In genomic region chr10:100986952-100987684, GRCh38 we compare ENCODE assay signal across 8 cellular contexts. TPM values are rescaled to one million over a fixed set of nuclear protein-coding genes. Genes with fewer than 3 reads are reported as not detected.
DNase-seq lines count a peak whose midpoint lies in the region; ATAC-seq, FAIRE-seq and TF ChIP-seq lines count a peak whose summit lies in the region.

Gene MRPL43, minus strand, starts transcription at chr10:100987497. Its CDS starts 54 bp downstream, at chr10:100987443.
Gene TWNK, plus strand, starts transcription at chr10:100987543. Its CDS starts 668 bp downstream, at chr10:100988211.

- CTCF ChIA-PET in WTC11 (lab: Charles Lee), result interaction anchor here (0.8 to 4.5 kb wide), 10 partner anchors 10 to 109 kb away, joined by 3 to 28 read pairs (median 5); partner anchors contain the start of genes PDZD7, SEMA4G, SFXN3 and SLF2

- peak; percentile 80 for DNase-seq in 8988T
- DNase-seq in NCI-H2171 (lab: John Stamatoyannopoulos, UW), result peak; percentile 51
- peak; percentile 88 for DNase-seq in WTC11 (ENCODE audit: low spot score)
- peak; percentile 67 for DNase-seq in bronchial epithelial cell (ENCODE audit: low read depth)
- DNase-seq in immature natural killer cell, result peak; percentile 80 to 83 (median 81)
- peak; percentile 84 for DNase-seq in small intestine

- FAIRE-seq in bronchial epithelial cell (lab: Jason Lieb, UNC) (no peak), small intestine (lab: Jason Lieb, UNC) (no peak)

- POLR2A ChIA-PET in WTC11 (lab: Charles Lee), result interaction anchor here (1.3 kb wide), 1 partner anchor 10 kb away, joined by 5 read pairs; no protein-coding TSS in a partner anchor

- H3K27me3 ChIP-seq in bronchial epithelial cell (ENCODE audit: control insufficient read depth, insufficient read depth, low read length), result no peaks in the 10 kb centered on the region
- no peaks in the 10 kb centered on the region for H3K27me3 ChIP-seq in small intestine (ENCODE audit: control insufficient read depth in 2 of 2, insufficient read depth in 2 of 2, low read length in 2 of 2)

- ATAC-seq in GM18511 (IDR thresholded peaks at IDR 0.05; ENCODE audit: unreplicated experiment) (peak; percentile 89), HG02981 (IDR thresholded peaks at IDR 0.05; ENCODE audit: unreplicated experiment) (peak; percentile 75), WTC11 (peak; percentile 86)

- H3K27me3 Mint-ChIP-seq in WTC11 (ENCODE audit: low read depth), result no peaks in the 10 kb centered on the region
- peaks cover 0 to 7% (median 3%) of the 10 kb centered on the region in 3 donors for H3K27me3 Mint-ChIP-seq in immature natural killer cell (ENCODE audit: low read depth in 3 of 3)

- H3K4me3 ChIP-seq in bronchial epithelial cell (ENCODE audit: low read depth, low read length) (peak within 1 kb of the TSS; percentile 89), small intestine (ENCODE audit: low read depth in 1 of 2, low read length in 2 of 2) (peak within 1 kb of the TSS; percentile 80 to 92)

- H3K9me3 ChIP-seq in small intestine (ENCODE audit: control insufficient read depth, low read depth), result no peaks in the 10 kb centered on the region

- H3K4me1 ChIP-seq in small intestine (ENCODE audit: control insufficient read depth in 2 of 2, insufficient read depth in 1 of 2, low read depth in 1 of 2, low read length in 1 of 2), result peaks cover 3 to 5% of the 10 kb centered on the region in 2 donors

- no peaks in the 10 kb centered on the region for H3K9me3 Mint-ChIP-seq in WTC11
- H3K9me3 Mint-ChIP-seq in immature natural killer cell, result no peaks in the 10 kb centered on the region

- H3K36me3 ChIP-seq in bronchial epithelial cell (ENCODE audit: control insufficient read depth, insufficient read depth, low read length) (peaks cover 21% of the 10 kb centered on the region), small intestine (ENCODE audit: control insufficient read depth in 2 of 2, insufficient read depth in 2 of 2, low read length in 2 of 2) (peaks cover 2 to 4% of the 10 kb centered on the region in 2 donors)

- H3K4me3 Mint-ChIP-seq in WTC11 (peak within 1 kb of the TSS; percentile 93), immature natural killer cell (peak within 1 kb of the TSS; percentile 89 to 96 (median 91))

- peak within 1 kb of the TSS; percentile 67 to 83 for H3K27ac ChIP-seq in small intestine (ENCODE audit: low read depth in 1 of 2, low read length in 1 of 2)

- TF ChIP-seq CTCF in WTC11 (IDR thresholded peaks at IDR 0.05), result no peak
- TF ChIP-seq CTCF in bronchial epithelial cell (IDR thresholded peaks at IDR 0.05; ENCODE audit: insufficient read depth, low read length, severe bottlenecking), result no peak

- H3K4me1 Mint-ChIP-seq in WTC11 (peaks cover 13% of the 10 kb centered on the region), immature natural killer cell (peaks cover 26 to 28% of the 10 kb centered on the region in 2 donors)

- H3K27ac Mint-ChIP-seq in WTC11 (peak within 1 kb of the TSS; percentile 93), immature natural killer cell (peak within 1 kb of the TSS; percentile 77 to 89 (median 86))

- H3K36me3 Mint-ChIP-seq in WTC11 (peaks cover 24% of the 10 kb centered on the region), immature natural killer cell (peaks cover 19 to 25% (median 21%) of the 10 kb centered on the region in 3 donors)

- 0 to 1% (median 1%) methylated on average over 61 to 75 of the region's 75 CpGs for WGBS in small intestine, 3 donors

TF ChIP-seq in WTC11, 78 proteins besides CTCF, POLR2A, EP300 and RAD21 (continues in another document):
- TF ChIP-seq ATF6 (CRISPR knock-in tag; IDR thresholded peaks at IDR 0.05) (no peak), GTF2I (CRISPR knock-in tag; conservative IDR thresholded peaks at IDR 0.05) (no peak), FOXJ3 (CRISPR knock-in tag; IDR thresholded peaks at IDR 0.05; ENCODE audit: borderline replicate concordance) (no peak), HMGXB4 (CRISPR knock-in tag; IDR thresholded peaks at IDR 0.05) (peak; percentile 67; the same call in 1 of the 2 replicates), JAZF1 (CRISPR knock-in tag; IDR thresholded peaks at IDR 0.05) (no peak), NFE2L1 (CRISPR knock-in tag; IDR thresholded peaks at IDR 0.05) (peak; percentile 68; the same call in 1 of the 2 replicates), ZSCAN18 (CRISPR knock-in tag; IDR thresholded peaks at IDR 0.05) (no peak), ZNF121 (CRISPR knock-in tag; IDR thresholded peaks at IDR 0.05) (no peak), KAT7 (CRISPR knock-in tag; IDR thresholded peaks at IDR 0.05; ENCODE audit: borderline replicate concordance) (no peak), E2F4 (CRISPR knock-in tag; IDR thresholded peaks at IDR 0.05; ENCODE audit: borderline replicate concordance, low read depth) (no peak), PREB (CRISPR knock-in tag; IDR thresholded peaks at IDR 0.05; ENCODE audit: borderline replicate concordance) (no peak), SP1 (CRISPR knock-in tag; conservative IDR thresholded peaks at IDR 0.05) (peak; percentile 87), RORB (CRISPR knock-in tag; IDR thresholded peaks at IDR 0.05) (no peak), E2F5 (CRISPR knock-in tag; IDR thresholded peaks at IDR 0.05) (peak; percentile 83)

RNA-seq across cellular contexts. Expression of gene MRPL43, which starts in this region (rescaled TPM):
- total RNA-seq in WTC11 (2021) (81.0 to 91.3 TPM (median 85.9 TPM) in 3 replicates), bronchial epithelial cell (47.7 and 73.5 TPM in 2 replicates)
- polyA plus RNA-seq in immature natural killer cell (100 to 1,000 TPM; 117 to 163 (median 129) TPM), small intestine (100 to 1,000 TPM; 106 to 122 (median 108) TPM)

RNA-seq across cellular contexts. Expression of gene TWNK, which starts in this region (rescaled TPM):
- total RNA-seq in WTC11 (2021) (24.5 to 28.2 TPM (median 26.2 TPM) in 3 replicates), bronchial epithelial cell (7.9 and 14.7 TPM in 2 replicates)
- polyA plus RNA-seq in immature natural killer cell (1 to 10 TPM in 1 of 3 donors, under 1 TPM in 1, not detected in 1; 0.76 to 5.7 TPM), small intestine (1 to 10 TPM; 1.6 to 7.7 (median 1.8) TPM)

Comparison
In these comparisons a context has a peak if more than half of its experiments do, and no peak if none do; other contexts are left out.
1. Peak in every context shown above with its lines: DNase-seq, ATAC-seq, H3K4me3 ChIP-seq and H3K27ac ChIP-seq.